ENCODE assay signal across 8 cellular contexts in genomic region chrX:100685284-100685996, GRCh38. TPM values are rescaled to one million over a fixed set of nuclear protein-coding genes. Genes with fewer than 3 reads are reported as not detected.
DNase-seq lines count a peak whose midpoint lies in the region; ATAC-seq, FAIRE-seq and TF ChIP-seq lines count a peak whose summit lies in the region.

No MANE protein-coding gene starts in this region.

- no peak overlapping the region for H3K4me3 Mint-ChIP-seq in CD4-positive, alpha-beta T cell
- H3K4me3 Mint-ChIP-seq in activated CD8-positive, alpha-beta T cell treated with anti-CD3 and anti-CD28 coated beads for 36 hours: no peak overlapping the region

- no peak overlapping the region; the same call in 1 of the 2 replicates for H2AFZ ChIP-seq in H1 (ENCODE audit: low read length)

- no peak overlapping the region for H3K4me3 ChIP-seq in H1 (ENCODE audit: extremely low read depth in 1 of 4, insufficient read depth in 2 of 4, low read depth in 3 of 4, low read length in 4 of 4)

- H2BK12ac ChIP-seq in H1 (ENCODE audit: low read depth, low read length): no peak overlapping the region

- H3K4me1 Mint-ChIP-seq in CD4-positive, alpha-beta T cell (ENCODE audit: low read depth): no peaks in the 10 kb centered on the region
- peaks cover 17% of the 10 kb centered on the region for H3K4me1 Mint-ChIP-seq in activated CD8-positive, alpha-beta T cell treated with anti-CD3 and anti-CD28 coated beads for 36 hours (ENCODE audit: low read depth)

- no peak overlapping the region for H2BK120ac ChIP-seq in H1 (replicated peaks; ENCODE audit: low read depth, low read length)

- peak; percentile 69 for TF ChIP-seq CTCF in CD4-positive, alpha-beta T cell (IDR thresholded peaks at IDR 0.05)
- TF ChIP-seq CTCF in activated CD8-positive, alpha-beta T cell treated with anti-CD3 and anti-CD28 coated beads for 36 hours (IDR thresholded peaks at IDR 0.05): peak; percentile 70
- TF ChIP-seq CTCF in H1 (IDR thresholded peaks at IDR 0.05; ENCODE audit: control extremely low read depth in 1 of 3, insufficient read depth in 1 of 3, low read depth in 1 of 3, low read length in 3 of 3): peak in 2 of 3 experiments; percentile 81 to 99; a peak in 3 of 4 replicates

- H3K27ac ChIP-seq in CD4-positive, alpha-beta T cell (ENCODE audit: low read depth, low read length): no peak overlapping the region
- no peak overlapping the region for H3K27ac ChIP-seq in H1 (ENCODE audit: low read depth, low read length)

- TF ChIP-seq EP300 in H1 (IDR thresholded peaks at IDR 0.05; ENCODE audit: borderline replicate concordance in 1 of 2, low read depth in 2 of 2, low read length in 2 of 2): no peak

- no peak overlapping the region for H2BK15ac ChIP-seq in H1 (ENCODE audit: low read length)

- no peak overlapping the region for H4K8ac ChIP-seq in H1 (ENCODE audit: extremely low read depth, insufficient read depth, low read length)

- H3K4me2 ChIP-seq in H1 (ENCODE audit: insufficient read depth in 1 of 2, low read depth in 2 of 2, low read length in 2 of 2): no peak overlapping the region

- H3K36me3 ChIP-seq in H1 (ENCODE audit: control insufficient read depth in 2 of 4, insufficient read depth in 4 of 4, low read length in 3 of 4): no peaks in the 10 kb centered on the region

- H3K23me2 ChIP-seq in H1 (ENCODE audit: low read depth, low read length): no peaks in the 10 kb centered on the region

- H3K9ac ChIP-seq in H1 (replicated peaks in 1 of 4; ENCODE audit: extremely low read depth in 1 of 4, low read depth in 3 of 4, low read length in 3 of 4): no peak overlapping the region

- CTCF ChIA-PET in CD4-positive, alpha-beta T cell (lab: Charles Lee): interaction anchor here (1.3 to 2.2 kb wide), 2 partner anchors 10 to 83 kb away, joined by 3 to 7 read pairs; no protein-coding TSS in a partner anchor
- CTCF ChIA-PET in activated CD8-positive, alpha-beta T cell treated with anti-CD3 and anti-CD28 coated beads for 36 hours (lab: Charles Lee): interaction anchor here (0.7 to 9.6 kb wide), 14 partner anchors 11 to 1233 kb away, joined by 3 to 172 read pairs (median 4); no protein-coding TSS in a partner anchor
- CTCF ChIA-PET in H1 (lab: Charles Lee; ENCODE audit: partially characterized antibody): interaction anchor here (0.6 to 8.1 kb wide), 28 partner anchors 11 to 238 kb away, joined by 3 to 129 read pairs (median 4); partner anchors contain the start of gene SYTL4

- H3K9me3 Mint-ChIP-seq in CD4-positive, alpha-beta T cell: no peaks in the 10 kb centered on the region
- H3K9me3 Mint-ChIP-seq in activated CD8-positive, alpha-beta T cell treated with anti-CD3 and anti-CD28 coated beads for 36 hours: no peaks in the 10 kb centered on the region

- H3K56ac ChIP-seq in H1 (replicated peaks; ENCODE audit: insufficient read length, low read depth, low read length): no peak overlapping the region

- WGBS in H1 (ENCODE audit: extremely low coverage in 1 of 2, insufficient coverage in 1 of 2, insufficient read length in 1 of 2, insufficient replicate concordance in 2 of 2, low coverage in 1 of 2, low lambda C conversion rate in 2 of 2, missing lambda C conversion rate in 1 of 2), 2 experiments: 24% methylated on average over 5 of the region's 5 CpGs; no CpG with 5 or more reads in 1 of the 2 experiments

- H3K18ac ChIP-seq in H1 (ENCODE audit: extremely low read depth, low read length): no peak overlapping the region

- no peak for TF ChIP-seq POLR2A in H1 (IDR thresholded peaks at IDR 0.05; ENCODE audit: control extremely low read depth in 1 of 2, low read depth in 2 of 2, low read length in 2 of 2)

- H2BK20ac ChIP-seq in H1 (ENCODE audit: low read length): no peak overlapping the region

- no peaks in the 10 kb centered on the region for H3K27me3 ChIP-seq in CD4-positive, alpha-beta T cell (ENCODE audit: control insufficient read depth, insufficient read depth, low read length)
- H3K27me3 ChIP-seq in H1 (replicated peaks in 1 of 4; ENCODE audit: control insufficient read depth in 3 of 4, extremely low read depth in 1 of 4, insufficient read depth in 3 of 4, low read length in 3 of 4): no peaks in the 10 kb centered on the region

- H4K20me1 ChIP-seq in H1 (replicated peaks in 1 of 2; ENCODE audit: control insufficient read depth in 1 of 2, insufficient read depth in 2 of 2, low read length in 2 of 2): no peaks in the 10 kb centered on the region

- FAIRE-seq in H1 (lab: Jason Lieb, UNC): peak; percentile 99

- H3K14ac ChIP-seq in H1 (ENCODE audit: insufficient read length): no peak overlapping the region

- H2BK5ac ChIP-seq in H1 (ENCODE audit: low read depth, low read length): no peak overlapping the region

- H2AK5ac ChIP-seq in H1 (ENCODE audit: low read depth, low read length): no peak overlapping the region

- POLR2A ChIA-PET in CD4-positive, alpha-beta T cell (lab: Charles Lee): no interaction called here
- POLR2A ChIA-PET in activated CD8-positive, alpha-beta T cell treated with anti-CD3 and anti-CD28 coated beads for 36 hours (lab: Charles Lee): interaction anchor here (0.6 kb wide), 1 partner anchor 365 kb away, joined by 4 read pairs; no protein-coding TSS in a partner anchor
- POLR2A ChIA-PET in H1 (lab: Charles Lee; ENCODE audit: partially characterized antibody): interaction anchor here (0.6 kb wide), 2 partner anchors 83 to 1132 kb away, joined by 3 read pairs; no protein-coding TSS in a partner anchor

- H3K9me3 ChIP-seq in CD4-positive, alpha-beta T cell (ENCODE audit: control insufficient read depth, low read length): no peaks in the 10 kb centered on the region
- no peaks in the 10 kb centered on the region for H3K9me3 ChIP-seq in H1 (ENCODE audit: insufficient read depth in 2 of 2, low read depth in 1 of 2, low read length in 1 of 2)

- H3K79me2 ChIP-seq in H1 (ENCODE audit: control insufficient read depth in 1 of 2, insufficient read depth in 2 of 2, low read length in 2 of 2): no peaks in the 10 kb centered on the region

- peaks cover 6% of the 10 kb centered on the region for H3K27me3 Mint-ChIP-seq in CD4-positive, alpha-beta T cell
- H3K27me3 Mint-ChIP-seq in activated CD8-positive, alpha-beta T cell treated with anti-CD3 and anti-CD28 coated beads for 36 hours: peaks cover 2% of the 10 kb centered on the region

- H3K36me3 Mint-ChIP-seq in CD4-positive, alpha-beta T cell (ENCODE audit: low read depth): no peaks in the 10 kb centered on the region
- no peaks in the 10 kb centered on the region for H3K36me3 Mint-ChIP-seq in activated CD8-positive, alpha-beta T cell treated with anti-CD3 and anti-CD28 coated beads for 36 hours (ENCODE audit: low read depth)

- no peak overlapping the region for H4K5ac ChIP-seq in H1 (ENCODE audit: insufficient read length, low read depth, low read length)

- H3K23ac ChIP-seq in H1 (ENCODE audit: insufficient read length): no peak overlapping the region

- H4K91ac ChIP-seq in H1 (replicated peaks; ENCODE audit: insufficient read length, low read length): no peak overlapping the region

- DNase-seq in CD4-positive, alpha-beta T cell: peak; percentile 31 to 55 (median 36)
- DNase-seq in NCI-H82 (lab: John Stamatoyannopoulos, UW) (peak; percentile 86), H1 (ENCODE audit: low read depth in 1 of 2, low spot score in 2 of 2) (peak; percentile 25 to 67), middle frontal gyrus (ENCODE audit: extremely low spot score, low spot score) (peak; percentile 31)
- DNase-seq in activated CD8-positive, alpha-beta T cell treated with anti-CD3 and anti-CD28 coated beads for 36 hours: peak; percentile 78
- peak; percentile 62 for DNase-seq in stimulated activated naive CD8-positive, alpha-beta T cell treated with anti-CD3 and anti-CD28 coated beads, Interleukin-15, Interleukin-2, amounts not matched to agents 100 U/mL and 50 U/mL, for 24 hours

- H3K4me1 ChIP-seq in H1 (replicated peaks in 1 of 4; ENCODE audit: control insufficient read depth in 3 of 4, insufficient read depth in 4 of 4, low read length in 3 of 4): no peaks in the 10 kb centered on the region

- intact Hi-C loops in CD4-positive, alpha-beta T cell (cut with DNase I, micrococcal nuclease): loop anchor here (1.0 to 10.0 kb wide), 5 partner anchors 83 to 602 kb away; no protein-coding TSS in a partner anchor
- intact Hi-C loops in activated CD8-positive, alpha-beta T cell treated with anti-CD3 and anti-CD28 coated beads for 36 hours (cut with micrococcal nuclease): no loop called here

- H3K4ac ChIP-seq in H1 (replicated peaks; ENCODE audit: insufficient read length, low read depth, low read length): no peak overlapping the region

- H3K79me1 ChIP-seq in H1 (ENCODE audit: low read depth, low read length): no peaks in the 10 kb centered on the region

- TF ChIP-seq RAD21 in H1 (IDR thresholded peaks at IDR 0.05 in 1 of 2, conservative IDR thresholded peaks at IDR 0.05 in 1 of 2; ENCODE audit: low read depth in 2 of 2, low read length in 2 of 2): peak; percentile 90 to 95

- ATAC-seq in CD4-positive, alpha-beta T cell (ENCODE audit: poor library complexity): peak; percentile 64
- peak; percentile 83 for ATAC-seq in GM19438 (IDR thresholded peaks at IDR 0.05; ENCODE audit: low read depth, unreplicated experiment)
- ATAC-seq in HG03565 (IDR thresholded peaks at IDR 0.05; ENCODE audit: unreplicated experiment): peak; percentile 68
- ATAC-seq in activated CD8-positive, alpha-beta T cell treated with anti-CD3 and anti-CD28 coated beads for 36 hours: peak; percentile 75
- ATAC-seq in stimulated activated naive CD8-positive, alpha-beta T cell treated with anti-CD3 and anti-CD28 coated beads, Interleukin-15, Interleukin-2, amounts not matched to agents 100 U/mL and 50 U/mL, for 24 hours: peak; percentile 55

- no peak overlapping the region for H3K27ac Mint-ChIP-seq in CD4-positive, alpha-beta T cell
- H3K27ac Mint-ChIP-seq in activated CD8-positive, alpha-beta T cell treated with anti-CD3 and anti-CD28 coated beads for 36 hours: no peak overlapping the region

RNA-seq across cellular contexts. Expression of gene SRPX2, which starts 41.4 kb away (rescaled TPM):
- total RNA-seq in CD4-positive, alpha-beta T cell: not detected
- total RNA-seq in activated CD8-positive, alpha-beta T cell treated with anti-CD3 and anti-CD28 coated beads for 36 hours: not detected
- not detected in 2 replicates for total RNA-seq in H1 (2021; fragmentation: NEBNext Ultra II Directional; extraction: Animal tissue kit (Norgen Biotek cat#: 25700))
- not detected in 2 replicates for polyA plus RNA-seq in H1 (2011; rRNA removed)
- not detected for polyA plus RNA-seq in H1 (2011; cell fraction: cytosol; rRNA removed)
- polyA plus RNA-seq in H1 (2011; cell fraction: nucleus; rRNA removed): 0.17 TPM
- polyA plus RNA-seq in H1 (2012, experiment 1 of 2): 0.13 TPM in 1 of 4 replicates, not detected in the others
- not detected for polyA plus RNA-seq in H1 (2012, experiment 2 of 2)
- polyA plus RNA-seq in H1 (2013, experiment 1 of 2): not detected
- not detected for polyA plus RNA-seq in H1 (2013, experiment 2 of 2)
- polyA minus RNA-seq in H1 (2011; rRNA and poly(A)+ RNA removed): not detected in 2 replicates
- polyA minus RNA-seq in H1 (2011; cell fraction: cytosol; rRNA and poly(A)+ RNA removed): not detected
- not detected for polyA minus RNA-seq in H1 (2011; cell fraction: nucleus; rRNA and poly(A)+ RNA removed)

RNA-seq across cellular contexts. Expression of gene SYTL4, which starts 46.5 kb away (rescaled TPM):
- total RNA-seq in CD4-positive, alpha-beta T cell: not detected
- total RNA-seq in activated CD8-positive, alpha-beta T cell treated with anti-CD3 and anti-CD28 coated beads for 36 hours: not detected
- total RNA-seq in H1 (2021; fragmentation: NEBNext Ultra II Directional; extraction: Animal tissue kit (Norgen Biotek cat#: 25700)): 0.11 and 0.19 TPM in 2 replicates
- polyA plus RNA-seq in H1 (2011; rRNA removed): 0.09 and 0.11 TPM in 2 replicates
- 0.06 TPM for polyA plus RNA-seq in H1 (2011; cell fraction: cytosol; rRNA removed)
- polyA plus RNA-seq in H1 (2011; cell fraction: nucleus; rRNA removed): not detected
- polyA plus RNA-seq in H1 (2012, experiment 1 of 2): 0.09 to 0.36 TPM (median 0.20 TPM) in 4 replicates
- polyA plus RNA-seq in H1 (2012, experiment 2 of 2): not detected
- polyA plus RNA-seq in H1 (2013, experiment 1 of 2): 0.04 TPM
- 0.04 TPM for polyA plus RNA-seq in H1 (2013, experiment 2 of 2)
- polyA minus RNA-seq in H1 (2011; rRNA and poly(A)+ RNA removed): 0.17 and 0.19 TPM in 2 replicates
- polyA minus RNA-seq in H1 (2011; cell fraction: cytosol; rRNA and poly(A)+ RNA removed): 0.44 TPM
- polyA minus RNA-seq in H1 (2011; cell fraction: nucleus; rRNA and poly(A)+ RNA removed): not detected

RNA-seq across cellular contexts. Expression of gene TSPAN6, which starts 48.8 kb away (rescaled TPM):
- 1 to 10 TPM; 1.1 to 1.9 TPM for total RNA-seq in CD4-positive, alpha-beta T cell
- total RNA-seq in activated CD8-positive, alpha-beta T cell treated with anti-CD3 and anti-CD28 coated beads for 36 hours: under 1 TPM; 0.36 to 0.43 TPM
- 56.8 and 58.1 TPM in 2 replicates for total RNA-seq in H1 (2021; fragmentation: NEBNext Ultra II Directional; extraction: Animal tissue kit (Norgen Biotek cat#: 25700))
- 41.7 and 67.7 TPM in 2 replicates for polyA plus RNA-seq in H1 (2011; rRNA removed)
- polyA plus RNA-seq in H1 (2011; cell fraction: cytosol; rRNA removed): 57.7 TPM
- 19.6 TPM for polyA plus RNA-seq in H1 (2011; cell fraction: nucleus; rRNA removed)
- polyA plus RNA-seq in H1 (2012, experiment 1 of 2): 51.3 to 71.8 TPM (median 55.0 TPM) in 4 replicates
- polyA plus RNA-seq in H1 (2012, experiment 2 of 2): 19.9 TPM
- polyA plus RNA-seq in H1 (2013, experiment 1 of 2): 63.3 TPM
- 74.6 TPM for polyA plus RNA-seq in H1 (2013, experiment 2 of 2)
- 44.3 and 57.2 TPM in 2 replicates for polyA minus RNA-seq in H1 (2011; rRNA and poly(A)+ RNA removed)
- 23.3 TPM for polyA minus RNA-seq in H1 (2011; cell fraction: cytosol; rRNA and poly(A)+ RNA removed)
- 22.6 TPM for polyA minus RNA-seq in H1 (2011; cell fraction: nucleus; rRNA and poly(A)+ RNA removed)

Comparison
In these comparisons a context has a peak if more than half of its experiments do, and no peak if none do; other contexts are left out.
1. DNase-seq: peak in every context shown above with its lines; median percentile 86 in NCI-H82; 78 in activated CD8-positive, alpha-beta T cell treated with anti-CD3 and anti-CD28 coated beads for 36 hours; 62 in stimulated activated naive CD8-positive, alpha-beta T cell treated with anti-CD3 and anti-CD28 coated beads, Interleukin-15, Interleukin-2, amounts not matched to agents 100 U/mL and 50 U/mL, for 24 hours; 46 in H1; 36 in CD4-positive, alpha-beta T cell; 31 in middle frontal gyrus.
2. RNA of gene TSPAN6, which starts 48.8 kb away (total RNA-seq): 56.8 to 58.1 TPM in H1; 1.1 to 1.9 TPM in CD4-positive, alpha-beta T cell and 0.36 to 0.43 TPM in activated CD8-positive, alpha-beta T cell treated with anti-CD3 and anti-CD28 coated beads for 36 hours; every median in the first group is over 10 times any median in the second.
3. Peak in every context shown above with its lines, with median percentiles within 50 percentile points of each other: ATAC-seq and CTCF ChIP-seq.